24 cellular contexts compared by ENCODE assay signal in the genomic region with DNA sequence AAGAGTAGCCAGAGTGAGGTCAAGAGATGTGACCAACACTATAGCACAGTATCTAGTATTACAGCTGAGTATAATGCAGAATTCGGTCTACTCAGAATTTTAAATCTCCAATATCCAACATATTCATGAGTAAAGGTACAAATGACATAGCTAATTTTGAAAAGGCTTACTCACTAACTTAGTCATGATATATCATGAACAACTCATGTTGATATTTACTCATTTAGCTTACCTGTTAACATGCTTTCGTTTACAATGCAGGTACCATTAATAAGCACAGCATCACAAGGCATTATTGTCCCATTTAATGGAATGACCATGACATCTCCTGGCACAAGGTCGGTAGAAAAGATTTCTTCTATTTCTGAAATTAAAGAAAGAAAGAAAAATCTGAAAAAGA.
"Had no signal": no experiment of that assay in that cellular context is flagged by ENCODE, and none has a peak within 500 bp of the region (broad histone marks: within the 10 kb centered on the region; RNA-seq: fewer than 3 reads in every experiment).

No MANE protein-coding gene starts in this region.

- DNase-seq: activated CD4-positive, alpha-beta T cell treated with anti-CD3 and anti-CD28 coated beads for 1 hour; activated CD4-positive, alpha-beta T cell treated with anti-CD3 and anti-CD28 coated beads, Interleukin-2, amount 10 ng/mL, durations not matched to agents 24 days and 14 days; activated CD4-positive, alpha-beta T cell treated with anti-CD3 and anti-CD28 coated beads, Interleukin-2, amount 50 U/mL, for 4 hours; activated CD4-positive, CD25-positive, alpha-beta regulatory T cell; activated CD8-positive, alpha-beta T cell treated with anti-CD3 and anti-CD28 coated beads for 36 hours; activated effector memory CD4-positive, alpha-beta T cell treated with anti-CD3 and anti-CD28 coated beads, Interleukin-2, amount 50 U/mL, for 16 hours; activated naive CD4-positive, alpha-beta T cell; activated naive CD4-positive, alpha-beta T cell treated with anti-CD3 and anti-CD28 coated beads, Interleukin-2, amount 50 U/mL, for 16 hours; activated naive CD8-positive, alpha-beta T cell treated with anti-CD3 and anti-CD28 coated beads for 36 hours; activated T-cell treated with anti-CD3 and anti-CD28 coated beads, Interleukin-2, amount 50 U/mL, for 1 hour; activated T-cell treated with anti-CD3 and anti-CD28 coated beads, Interleukin-2, amount 50 U/mL, for 72 hours; amniotic stem cell; aorta; brain microvascular endothelial cell; MM.1S; NCI-H1694 treated with DMSO at 0.1 percent for 48 hours; NCI-H748 treated with DMSO at 0.1 percent for 48 hours; NK-92 treated with Interleukin-12 subunit alpha and Interleukin-12 subunit beta, amount 100 ng/mL, for 24 hours; SJCRH30; T1000; WERI-Rb-1 had no signal

- ATAC-seq: activated CD8-positive, alpha-beta T cell treated with anti-CD3 and anti-CD28 coated beads for 36 hours; activated T-cell treated with anti-CD3 and anti-CD28 coated beads, Interleukin-2, amount 50 U/mL, for 72 hours; activated T-helper 17 cell treated with anti-CD3 and anti-CD28 coated beads, Interleukin-2, amount 50 U/mL, for 72 hours had no signal

- H3K4me3 ChIP-seq: cardiac muscle cell, SJCRH30, SK-N-MC had no signal
